ENCODE assay signal across 10 cellular contexts in the genomic region with DNA sequence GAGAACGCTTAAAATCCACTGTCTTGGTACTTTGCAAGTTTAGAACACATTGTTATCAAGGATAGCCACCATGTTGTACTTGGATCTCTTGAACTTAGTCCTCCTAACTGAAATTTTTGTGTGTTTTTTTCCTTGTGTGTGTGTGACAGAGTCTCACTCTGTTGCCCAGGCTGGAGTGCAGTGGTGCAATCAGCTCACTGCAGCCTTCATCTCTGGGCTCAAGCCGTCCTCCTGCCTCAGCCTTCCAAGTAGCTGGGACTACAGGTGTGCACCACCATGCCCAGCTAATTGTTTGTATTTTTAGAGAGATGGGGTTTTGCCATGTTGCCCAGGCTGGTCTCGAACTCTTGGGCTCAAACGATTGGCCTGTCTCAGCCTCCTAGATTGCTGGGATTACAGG. TPM values are rescaled to one million over a fixed set of nuclear protein-coding genes. Genes with fewer than 3 reads are reported as not detected.
DNase-seq lines count a peak whose midpoint lies in the region; ATAC-seq, FAIRE-seq and TF ChIP-seq lines count a peak whose summit lies in the region.
"Not testable (repeated sequence)": the region's sequence is repeated elsewhere in the genome, so short reads cannot be mapped to it uniquely, and the experiment has no call there.
"Had no signal": no experiment of that assay in that cellular context is flagged by ENCODE, and none has a peak within 500 bp of the region (broad histone marks: within the 10 kb centered on the region; RNA-seq: fewer than 3 reads in every experiment).

No MANE protein-coding gene starts in this region.

- H3K56ac ChIP-seq in H1 (replicated peaks; ENCODE audit: insufficient read length, low read depth, low read length) = not testable (repeated sequence)

- H3K4me1 Mint-ChIP-seq in T-helper 17 cell = peaks cover 11% of the 10 kb centered on the region
- not testable (repeated sequence) for H3K4me1 Mint-ChIP-seq in activated T-helper 17 cell treated with anti-CD3 and anti-CD28 coated beads, Interleukin-2, amount 50 U/mL, for 72 hours
- H3K4me1 Mint-ChIP-seq in brain = peaks cover 15% of the 10 kb centered on the region

- WGBS in A549 (ENCODE audit: missing lambda C conversion rate) = 28% methylated on average over 4 of the region's 4 CpGs
- 78% methylated on average over 4 of the region's 4 CpGs; no CpG with 5 or more reads in 1 of the 2 experiments for WGBS in H1 (ENCODE audit: extremely low coverage in 1 of 2, insufficient coverage in 1 of 2, insufficient read length in 1 of 2, insufficient replicate concordance in 2 of 2, low coverage in 1 of 2, low lambda C conversion rate in 2 of 2, missing lambda C conversion rate in 1 of 2), 2 experiments

- H3K27me3 ChIP-seq in H1 (replicated peaks in 1 of 4; ENCODE audit: control insufficient read depth in 3 of 4, extremely low read depth in 1 of 4, insufficient read depth in 3 of 4, low read length in 3 of 4) = not testable (repeated sequence)

- not testable (repeated sequence) for TF ChIP-seq CTCF in A549 (IDR thresholded peaks at IDR 0.05); HEK293 (tag by site-specific recombination; IDR thresholded peaks at IDR 0.05); RWPE1 (conservative IDR thresholded peaks at IDR 0.05; ENCODE audit: low read depth); brain (conservative IDR thresholded peaks at IDR 0.05); H1 (IDR thresholded peaks at IDR 0.05; ENCODE audit: control extremely low read depth in 1 of 3, insufficient read depth in 1 of 3, low read depth in 1 of 3, low read length in 3 of 3); kidney (IDR thresholded peaks at IDR 0.05; ENCODE audit: borderline replicate concordance, extremely low read depth, insufficient read depth)

- CTCF ChIA-PET in A549 (lab: Yijun Ruan, JAX) = interaction anchor here (1.0 to 3.4 kb wide), 4 partner anchors 11 to 148 kb away, joined by 4 to 85 read pairs (median 9); no protein-coding TSS in a partner anchor
- CTCF ChIA-PET in HEK293 (lab: Yijun Ruan, JAX) = interaction anchor here (0.7 to 2.0 kb wide), 5 partner anchors 9 to 298 kb away, joined by 3 to 12 read pairs (median 4); no protein-coding TSS in a partner anchor
- CTCF ChIA-PET in RWPE1 (lab: Yijun Ruan, JAX) = interaction anchor here (0.7 kb wide), 1 partner anchor 122 kb away, joined by 4 read pairs; no protein-coding TSS in a partner anchor
- CTCF ChIA-PET in H1 (lab: Charles Lee; ENCODE audit: partially characterized antibody) = interaction anchor here (0.7 to 6.8 kb wide), 9 partner anchors 9 to 147 kb away, joined by 3 to 66 read pairs (median 13); no protein-coding TSS in a partner anchor

- H2BK120ac ChIP-seq in H1 (replicated peaks; ENCODE audit: low read depth, low read length) = not testable (repeated sequence)

- not testable (repeated sequence) for H2BK5ac ChIP-seq in H1 (ENCODE audit: low read depth, low read length)

- H2AK5ac ChIP-seq in H1 (ENCODE audit: low read depth, low read length) = not testable (repeated sequence)

- H3K36me3 ChIP-seq in HEK293 (ENCODE audit: control insufficient read depth in 2 of 2, insufficient read depth in 1 of 2, low read length in 2 of 2); H1 (ENCODE audit: control insufficient read depth in 2 of 4, insufficient read depth in 4 of 4, low read length in 3 of 4); kidney (ENCODE audit: control insufficient read depth in 1 of 2, insufficient read depth in 2 of 2, low read length in 2 of 2): not testable (repeated sequence)

- not testable (repeated sequence) for H2BK20ac ChIP-seq in H1 (ENCODE audit: low read length)

- TF ChIP-seq EP300 in A549 (IDR thresholded peaks at IDR 0.05); H1 (IDR thresholded peaks at IDR 0.05; ENCODE audit: borderline replicate concordance in 1 of 2, low read depth in 2 of 2, low read length in 2 of 2): not testable (repeated sequence)

- not testable (repeated sequence) for ATAC-seq in A549; T-helper 17 cell; activated T-helper 17 cell treated with anti-CD3 and anti-CD28 coated beads, Interleukin-2, amount 50 U/mL, for 72 hours (replicated peaks)

- intact Hi-C loops in kidney (cut with DNase I) = not testable (repeated sequence)

- not testable (repeated sequence) for H3K18ac ChIP-seq in H1 (ENCODE audit: extremely low read depth, low read length)

- not testable (repeated sequence) for H3K79me2 ChIP-seq in H1 (ENCODE audit: control insufficient read depth in 1 of 2, insufficient read depth in 2 of 2, low read length in 2 of 2)

- not testable (repeated sequence) for H4K8ac ChIP-seq in H1 (ENCODE audit: extremely low read depth, insufficient read depth, low read length)

- peak overlapping the region; percentile 81; the same call in 1 of the 2 replicates for H2BK15ac ChIP-seq in H1 (ENCODE audit: low read length)

- not testable (repeated sequence) for DNase-seq in A549 (ENCODE audit: low read depth in 1 of 2, low spot score in 1 of 2); RWPE1 (ENCODE audit: low spot score); T-helper 17 cell; H1 (ENCODE audit: low read depth in 1 of 2, low spot score in 2 of 2)
- peak; percentile 22 for DNase-seq in kidney

- FAIRE-seq in A549 (lab: Jason Lieb, UNC); H1 (lab: Jason Lieb, UNC); kidney (lab: Jason Lieb, UNC): not testable (repeated sequence)

- not testable (repeated sequence) for H3K79me1 ChIP-seq in H1 (ENCODE audit: low read depth, low read length)

- not testable (repeated sequence) for H3K4me3 ChIP-seq in A549; HEK293 (ENCODE audit: low read depth, low read length); H1 (ENCODE audit: extremely low read depth in 1 of 4, insufficient read depth in 2 of 4, low read depth in 3 of 4, low read length in 4 of 4); kidney (ENCODE audit: low read length in 2 of 2)

- H3K23me2 ChIP-seq in H1 (ENCODE audit: low read depth, low read length) = not testable (repeated sequence)

- H3K9ac ChIP-seq in H1 (replicated peaks in 1 of 4; ENCODE audit: extremely low read depth in 1 of 4, low read depth in 3 of 4, low read length in 3 of 4); kidney (ENCODE audit: low read length in 2 of 2): not testable (repeated sequence)

- peak overlapping the region; percentile 19 to 50; a peak in 4 of 6 replicates for H3K27ac ChIP-seq in A549
- not testable (repeated sequence) for H3K27ac ChIP-seq in HEK293 (ENCODE audit: extremely low read depth, low read depth, low read length); H1 (ENCODE audit: low read depth, low read length); kidney (ENCODE audit: low read depth in 2 of 2, low read length in 2 of 2)
- H3K27ac ChIP-seq in RWPE1 = peak overlapping the region; percentile 35

- not testable (repeated sequence) for H3K9me3 Mint-ChIP-seq in activated T-helper 17 cell treated with anti-CD3 and anti-CD28 coated beads, Interleukin-2, amount 50 U/mL, for 72 hours; brain

- not testable (repeated sequence) for H4K20me1 ChIP-seq in H1 (replicated peaks in 1 of 2; ENCODE audit: control insufficient read depth in 1 of 2, insufficient read depth in 2 of 2, low read length in 2 of 2)

- not testable (repeated sequence) for H3K4me1 ChIP-seq in A549; HEK293 (ENCODE audit: control insufficient read depth, insufficient read depth, low read length); H1 (replicated peaks in 1 of 4; ENCODE audit: control insufficient read depth in 3 of 4, insufficient read depth in 4 of 4, low read length in 3 of 4); kidney (ENCODE audit: control insufficient read depth in 1 of 2, insufficient read depth in 1 of 2, low read depth in 1 of 2, low read length in 2 of 2)

- not testable (repeated sequence) for H3K4ac ChIP-seq in H1 (replicated peaks; ENCODE audit: insufficient read length, low read depth, low read length)

- not testable (repeated sequence) for H3K14ac ChIP-seq in H1 (ENCODE audit: insufficient read length)

- not testable (repeated sequence) for H3K9me3 ChIP-seq in A549; HEK293 (ENCODE audit: control insufficient read depth, insufficient read depth, low read depth, low read length); T-helper 17 cell (ENCODE audit: control insufficient read depth, low read length, poor library complexity, severe bottlenecking); H1 (ENCODE audit: insufficient read depth in 2 of 2, low read depth in 1 of 2, low read length in 1 of 2); kidney (ENCODE audit: control insufficient read depth in 1 of 2, low read length in 2 of 2)

- not testable (repeated sequence) for H3K4me3 Mint-ChIP-seq in T-helper 17 cell; activated T-helper 17 cell treated with anti-CD3 and anti-CD28 coated beads, Interleukin-2, amount 50 U/mL, for 72 hours; brain

- not testable (repeated sequence) for H3K23ac ChIP-seq in H1 (ENCODE audit: insufficient read length)

- H2AFZ ChIP-seq in H1 (ENCODE audit: low read length) = not testable (repeated sequence)

- H2BK12ac ChIP-seq in H1 (ENCODE audit: low read depth, low read length) = not testable (repeated sequence)

- POLR2A ChIA-PET in A549 (lab: Yijun Ruan, JAX); HEK293 (lab: Yijun Ruan, JAX); RWPE1 (lab: Yijun Ruan, JAX; ENCODE audit: low non-redundant PET); H1 (lab: Charles Lee; ENCODE audit: partially characterized antibody): not testable (repeated sequence)

- peak overlapping the region; percentile 57 for H3K27ac Mint-ChIP-seq in T-helper 17 cell
- peak overlapping the region; percentile 56 for H3K27ac Mint-ChIP-seq in activated T-helper 17 cell treated with anti-CD3 and anti-CD28 coated beads, Interleukin-2, amount 50 U/mL, for 72 hours
- H3K27ac Mint-ChIP-seq in brain = peak overlapping the region in 3 of 5 experiments; percentile 13 to 34 (median 21)

- not testable (repeated sequence) for H4K91ac ChIP-seq in H1 (replicated peaks; ENCODE audit: insufficient read length, low read length)

- not testable (repeated sequence) for H3K36me3 Mint-ChIP-seq in T-helper 17 cell (ENCODE audit: low read depth); activated T-helper 17 cell treated with anti-CD3 and anti-CD28 coated beads, Interleukin-2, amount 50 U/mL, for 72 hours (ENCODE audit: low read depth); brain

- H3K4me2 ChIP-seq in A549; H1 (ENCODE audit: insufficient read depth in 1 of 2, low read depth in 2 of 2, low read length in 2 of 2): not testable (repeated sequence)

- TF ChIP-seq RAD21 in A549 (conservative IDR thresholded peaks at IDR 0.05 in 1 of 2, IDR thresholded peaks at IDR 0.05 in 1 of 2); H1 (IDR thresholded peaks at IDR 0.05 in 1 of 2, conservative IDR thresholded peaks at IDR 0.05 in 1 of 2; ENCODE audit: low read depth in 2 of 2, low read length in 2 of 2): not testable (repeated sequence)

- not testable (repeated sequence) for TF ChIP-seq POLR2A in A549 (IDR thresholded peaks at IDR 0.05; ENCODE audit: low read length); H1 (IDR thresholded peaks at IDR 0.05; ENCODE audit: control extremely low read depth in 1 of 2, low read depth in 2 of 2, low read length in 2 of 2)

- not testable (repeated sequence) for H3K27me3 Mint-ChIP-seq in T-helper 17 cell; activated T-helper 17 cell treated with anti-CD3 and anti-CD28 coated beads, Interleukin-2, amount 50 U/mL, for 72 hours; brain

- not testable (repeated sequence) for H4K5ac ChIP-seq in H1 (ENCODE audit: insufficient read length, low read depth, low read length)

RNA-seq across cellular contexts. Expression of gene GTF2IRD1, which starts 34.5 kb away (rescaled TPM):
- polyA plus RNA-seq in A549 (2011; rRNA removed) = 20.5 and 23.2 TPM in 2 replicates
- 19.0 and 21.6 TPM in 2 replicates for polyA plus RNA-seq in A549 (2012; cell fraction: cytosol; rRNA removed)
- 21.1 and 26.9 TPM in 2 replicates for polyA plus RNA-seq in A549 (2012; cell fraction: nucleus; rRNA removed)
- 19.9 to 21.7 TPM (median 21.5 TPM) in 3 replicates for polyA plus RNA-seq in A549 (2017; fragmentation: RNase III; extraction: RNeasy Plus Mini Kit Qiagen cat#74134 plus additional on column Dnase treatment)
- 16.4 and 25.3 TPM in 2 replicates for polyA minus RNA-seq in A549 (2011; rRNA and poly(A)+ RNA removed)
- 1 to 10 TPM; 2.3 to 3.5 TPM for total RNA-seq in T-helper 17 cell
- 1 to 10 TPM in 1 of 2 donors, under 1 TPM in 1; 0.89 to 2.2 TPM for total RNA-seq in activated T-helper 17 cell treated with anti-CD3 and anti-CD28 coated beads, Interleukin-2, amount 50 U/mL, for 72 hours
- 33.6 TPM for polyA plus RNA-seq in brain (ENCODE audit: insufficient read depth, low read depth, low replicate concordance)
- total RNA-seq in H1 (2021; fragmentation: NEBNext Ultra II Directional; extraction: Animal tissue kit (Norgen Biotek cat#: 25700)) = 45.4 and 46.5 TPM in 2 replicates
- polyA plus RNA-seq in H1 (2011; rRNA removed) = 27.4 and 34.9 TPM in 2 replicates
- 25.8 TPM for polyA plus RNA-seq in H1 (2011; cell fraction: cytosol; rRNA removed)
- polyA plus RNA-seq in H1 (2011; cell fraction: nucleus; rRNA removed) = 57.6 TPM
- polyA plus RNA-seq in H1 (2012, experiment 1 of 2) = 40.0 to 48.4 TPM (median 43.5 TPM) in 4 replicates
- polyA plus RNA-seq in H1 (2012, experiment 2 of 2) = 25.8 TPM
- polyA plus RNA-seq in H1 (2013, experiment 1 of 2) = 40.2 TPM
- 35.9 TPM for polyA plus RNA-seq in H1 (2013, experiment 2 of 2)
- 23.6 and 31.2 TPM in 2 replicates for polyA minus RNA-seq in H1 (2011; rRNA and poly(A)+ RNA removed)
- 26.9 TPM for polyA minus RNA-seq in H1 (2011; cell fraction: cytosol; rRNA and poly(A)+ RNA removed)
- polyA minus RNA-seq in H1 (2011; cell fraction: nucleus; rRNA and poly(A)+ RNA removed) = 27.7 TPM
- 35.8 TPM for total RNA-seq in kidney
- polyA plus RNA-seq in kidney (ENCODE audit: insufficient read depth, low read depth, low replicate concordance) = 28.2 TPM
- polyA plus RNA-seq: CD14-positive monocyte; CD8-positive, alpha-beta memory T cell had no signal
